Comparison of ENCODE assay signal across 1 cellular context in genomic region chr18:62672600-62672999, GRCh38.
TF ChIP-seq lines count a peak whose summit lies in the region.

No MANE protein-coding gene starts in this region.

TF ChIP-seq in H1, 55 proteins besides CTCF, POLR2A, EP300 and RAD21:
- TF ChIP-seq SP2 (IDR thresholded peaks at IDR 0.05; ENCODE audit: low read length): no peak
- no peak for TF ChIP-seq TEAD4 (IDR thresholded peaks at IDR 0.05; ENCODE audit: low read depth, low read length)
- TF ChIP-seq ZNF274 (IDR thresholded peaks at IDR 0.05; ENCODE audit: borderline replicate concordance, extremely low read depth, low read length): no peak
- TF ChIP-seq SAP30 (IDR thresholded peaks at IDR 0.05; ENCODE audit: insufficient read depth, insufficient replicate concordance, low read length): no peak
- TF ChIP-seq HDAC2 (IDR thresholded peaks at IDR 0.05; ENCODE audit: borderline replicate concordance in 1 of 2, low read depth in 2 of 2, low read length in 2 of 2): no peak
- no peak for TF ChIP-seq TAF1 (IDR thresholded peaks at IDR 0.05; ENCODE audit: low read depth, low read length)
- no peak for TF ChIP-seq GTF2F1 (IDR thresholded peaks at IDR 0.05; ENCODE audit: borderline replicate concordance, low read depth, low read length)
- TF ChIP-seq TCF12 (IDR thresholded peaks at IDR 0.05; ENCODE audit: low read depth, low read length): no peak
